23 cellular contexts compared by ENCODE assay signal in the genomic region with DNA sequence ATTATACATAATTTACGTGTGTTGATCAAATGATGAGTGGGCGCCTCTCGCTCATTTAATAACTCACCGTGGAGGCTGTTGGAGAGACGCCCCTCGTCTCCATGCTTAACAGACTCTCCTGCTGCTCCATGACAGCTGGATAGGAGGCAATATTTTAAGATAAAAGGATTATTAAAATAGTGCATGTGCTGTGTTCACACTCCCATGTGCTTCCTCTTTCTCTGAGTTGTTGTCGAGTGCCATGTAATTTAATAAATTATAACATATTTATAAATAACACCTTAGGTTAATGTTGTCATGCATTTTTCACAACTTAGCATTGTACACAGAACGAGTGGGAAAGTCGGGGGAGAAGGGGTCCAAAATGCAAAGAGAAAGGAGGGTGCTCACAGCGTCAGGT.
DNase-seq lines count a peak whose midpoint lies in the region; ATAC-seq and TF ChIP-seq lines count a peak whose summit lies in the region.
"Had no signal": no experiment of that assay in that cellular context is flagged by ENCODE, and none has a peak within 500 bp of the region (broad histone marks: within the 10 kb centered on the region; RNA-seq: fewer than 3 reads in every experiment).

No MANE protein-coding gene starts in this region.

- intact Hi-C loops in Right ventricle myocardium superior (cut with DNase I): no loop called here

- no peak for ATAC-seq in Right ventricle myocardium superior (ENCODE audit: poor library complexity)
- ATAC-seq: GM12878 had no signal

- in situ Hi-C loops in GM13976 (cut with MboI; ENCODE audit: low sequenced_read_pairs, unreplicated experiment): no loop called here

- H3K4me1 ChIP-seq in right atrium auricular region: no peaks in the 10 kb centered on the region
- H3K4me1 ChIP-seq: BE2C had no signal

- DNase-seq in right atrium auricular region (ENCODE audit: low spot score) (peak; percentile 32), Right ventricle myocardium superior (no peak), ecto neural progenitor cell (ENCODE audit: low spot score) (peak; percentile 1), islet precursor cell (peak; percentile 9), GM13976 (ENCODE audit: low spot score) (no peak), amniotic stem cell (lab: John Stamatoyannopoulos, UW) (no peak)
- DNase-seq: 8988T; ACHN; BE2C; C1 segment of cervical spinal cord; CD4-positive, alpha-beta memory T cell; CD4-positive, CD25-positive, alpha-beta regulatory T cell; CD8-positive, alpha-beta memory T cell; COR-L47; DMS 273 treated with DMSO at 0.1 percent for 48 hours; DMS153; DMS53; DMS79; DND-41; EL; GDM1 had no signal

- no peak overlapping the region for H3K27ac ChIP-seq in right atrium auricular region
- H3K27ac ChIP-seq: BLaER1 had no signal

- no peaks in the 10 kb centered on the region for H3K27me3 ChIP-seq in right atrium auricular region
- H3K27me3 ChIP-seq: BE2C, BLaER1 had no signal

- H3K9me3 ChIP-seq in right atrium auricular region: no peaks in the 10 kb centered on the region
- H3K9me3 ChIP-seq: BE2C, BLaER1 had no signal

- H3K4me3 ChIP-seq in right atrium auricular region: no peak overlapping the region
- H3K4me3 ChIP-seq: BLaER1, GM12878 had no signal

- TF ChIP-seq CTCF in right atrium auricular region (IDR thresholded peaks at IDR 0.05): no peak
- TF ChIP-seq CTCF in GM13976 (IDR thresholded peaks at IDR 0.05; ENCODE audit: borderline replicate concordance, control extremely low read depth, extremely low read depth, insufficient read depth, missing control alignments): no peak

- H3K36me3 ChIP-seq in right atrium auricular region: no peaks in the 10 kb centered on the region
- H3K36me3 ChIP-seq: BE2C, BLaER1 had no signal

Comparison
In these comparisons a context has a peak if more than half of its experiments do, and no peak if none do; other contexts are left out.
1. DNase-seq: peak in right atrium auricular region (single experiment), ecto neural progenitor cell (single experiment) and islet precursor cell (single experiment); none in Right ventricle myocardium superior (single experiment), GM13976 (single experiment) and amniotic stem cell (single experiment).